23 cellular contexts compared by ENCODE assay signal in genomic region chr18:67875057-67875456, GRCh38.
DNase-seq lines count a peak whose midpoint lies in the region; ATAC-seq and TF ChIP-seq lines count a peak whose summit lies in the region.
"Had no signal": no experiment of that assay in that cellular context is flagged by ENCODE, and none has a peak within 500 bp of the region (broad histone marks: within the 10 kb centered on the region; RNA-seq: fewer than 3 reads in every experiment).

No MANE protein-coding gene starts in this region.

- H3K9me3 ChIP-seq in PC-3 (ENCODE audit: low read length): no peaks in the 10 kb centered on the region
- no peaks in the 10 kb centered on the region for H3K9me3 ChIP-seq in neural progenitor cell (ENCODE audit: low read depth)
- no peaks in the 10 kb centered on the region for H3K9me3 ChIP-seq in SK-N-SH
- H3K9me3 ChIP-seq: A549, BLaER1 had no signal

- H3K79me2 ChIP-seq in PC-3 (ENCODE audit: low read length) (no peaks in the 10 kb centered on the region), neural progenitor cell (ENCODE audit: low read depth) (no peaks in the 10 kb centered on the region), SK-N-SH (ENCODE audit: insufficient read depth) (no peaks in the 10 kb centered on the region)

- H3K27me3 Mint-ChIP-seq in neural progenitor cell (ENCODE audit: insufficient read depth, low read depth): no peaks in the 10 kb centered on the region
- H3K27me3 Mint-ChIP-seq: CD4-positive, alpha-beta memory T cell had no signal

- CTCF ChIA-PET in PC-3 (lab: Charles Lee): no interaction called here
- CTCF ChIA-PET in SK-N-SH (lab: Yijun Ruan, JAX): no interaction called here

- peaks cover 20% of the 10 kb centered on the region for H3K4me1 Mint-ChIP-seq in neural progenitor cell
- H3K4me1 Mint-ChIP-seq: CD4-positive, alpha-beta memory T cell had no signal

- ATAC-seq in PC-3 (peak; percentile 48), GM18870 (IDR thresholded peaks at IDR 0.05; ENCODE audit: unreplicated experiment) (no peak)
- ATAC-seq: A549 had no signal

- H3K4me3 ChIP-seq in PC-3 (ENCODE audit: low read length) (no peak overlapping the region), epithelial cell of proximal tubule (ENCODE audit: low read depth, low read length) (no peak overlapping the region), neural progenitor cell (no peak overlapping the region), SK-N-SH (ENCODE audit: low read depth in 2 of 2, low read length in 1 of 2) (no peak overlapping the region)
- H3K4me3 ChIP-seq: A549, BLaER1, SK-N-MC had no signal

- no peak overlapping the region for H3K4me3 Mint-ChIP-seq in neural progenitor cell
- H3K4me3 Mint-ChIP-seq: CD4-positive, alpha-beta memory T cell; HFFc6 had no signal

- no TSS peak for BruUV-seq in PC-3 (replicated peaks; lab: Mats Ljungman, UMichigan)

- no peak for TF ChIP-seq EP300 in SK-N-SH (IDR thresholded peaks at IDR 0.05; ENCODE audit: borderline replicate concordance in 1 of 2, low read depth in 1 of 2, low read length in 1 of 2)

- peaks cover 2% of the 10 kb centered on the region for H3K9me3 Mint-ChIP-seq in neural progenitor cell
- H3K9me3 Mint-ChIP-seq: CD4-positive, alpha-beta memory T cell; HFFc6 had no signal

- H3K27ac Mint-ChIP-seq in neural progenitor cell: no peak overlapping the region
- H3K27ac Mint-ChIP-seq: CD4-positive, alpha-beta memory T cell; HFFc6 had no signal

- H3K27me3 ChIP-seq in PC-3 (ENCODE audit: low read length) (no peaks in the 10 kb centered on the region), neural progenitor cell (no peaks in the 10 kb centered on the region), SK-N-SH (ENCODE audit: insufficient read depth) (no peaks in the 10 kb centered on the region)
- H3K27me3 ChIP-seq: BLaER1 had no signal

- H4K20me1 ChIP-seq in PC-3 (ENCODE audit: low read length) (no peaks in the 10 kb centered on the region), neural progenitor cell (ENCODE audit: low read depth) (no peaks in the 10 kb centered on the region), SK-N-SH (ENCODE audit: insufficient read depth) (no peaks in the 10 kb centered on the region)
- H4K20me1 ChIP-seq: BLaER1 had no signal

- TF ChIP-seq RAD21 in SK-N-SH (IDR thresholded peaks at IDR 0.05; ENCODE audit: low read length): no peak

- H3F3A ChIP-seq in PC-3 (ENCODE audit: low read length, unreplicated experiment): no peaks in the 10 kb centered on the region
- H3F3A ChIP-seq in neural progenitor cell (ENCODE audit: low read depth): no peaks in the 10 kb centered on the region
- H3F3A ChIP-seq in SK-N-SH (replicated peaks; ENCODE audit: insufficient read depth): no peaks in the 10 kb centered on the region

- no peak for TF ChIP-seq CTCF in PC-3 (conservative IDR thresholded peaks at IDR 0.05; ENCODE audit: low read depth, low read length)
- no peak for TF ChIP-seq CTCF in epithelial cell of proximal tubule (conservative IDR thresholded peaks at IDR 0.05; ENCODE audit: low read depth, low read length)
- TF ChIP-seq CTCF in neural progenitor cell (IDR thresholded peaks at IDR 0.05): no peak
- no peak for TF ChIP-seq CTCF in SK-N-SH (IDR thresholded peaks at IDR 0.05)

- H2AFZ ChIP-seq in PC-3 (ENCODE audit: low read length) (no peak overlapping the region), neural progenitor cell (replicated peaks) (no peak overlapping the region), SK-N-SH (ENCODE audit: low read depth) (no peak overlapping the region)

- DNase-seq in NCI-H748 (lab: John Stamatoyannopoulos, UW; ENCODE audit: unreplicated experiment): peak; percentile 16
- no peak for DNase-seq in NCI-H748 treated with DMSO at 0.1 percent for 48 hours (lab: John Stamatoyannopoulos, UW)
- peak; percentile 58 for DNase-seq in PC-3
- peak; percentile 20 for DNase-seq in epithelial cell of proximal tubule (ENCODE audit: low read depth)
- peak; percentile 11 for DNase-seq in neural progenitor cell (ENCODE audit: low spot score)
- DNase-seq in NK-92 (lab: John Stamatoyannopoulos, UW; ENCODE audit: unreplicated experiment): no peak
- no peak for DNase-seq in SK-N-SH
- DNase-seq: CD4-positive, alpha-beta memory T cell; DMS79; H7; HFFc6; Karpas-422; NCI-H187; NCI-H2107; NCI-H345; NCI-H524 treated with DMSO at 0.1 percent for 48 hours; SHP77; T-helper 1 cell had no signal

- H3K9ac ChIP-seq in PC-3 (ENCODE audit: low read length): no peak overlapping the region
- no peak overlapping the region for H3K9ac ChIP-seq in neural progenitor cell
- H3K9ac ChIP-seq in SK-N-SH: no peak overlapping the region
- H3K9ac ChIP-seq: BLaER1 had no signal

- no peaks in the 10 kb centered on the region for H3K36me3 Mint-ChIP-seq in neural progenitor cell
- H3K36me3 Mint-ChIP-seq: CD4-positive, alpha-beta memory T cell had no signal

- H3K4me1 ChIP-seq in PC-3 (ENCODE audit: insufficient read depth, low read length): peaks cover 13% of the 10 kb centered on the region
- H3K4me1 ChIP-seq in neural progenitor cell: peaks cover 9% of the 10 kb centered on the region
- H3K4me1 ChIP-seq in SK-N-SH (ENCODE audit: control insufficient read depth in 1 of 2, insufficient read depth in 2 of 2, low read depth in 1 of 2, low read length in 1 of 2): no peaks in the 10 kb centered on the region
- H3K4me1 ChIP-seq: A549, BLaER1 had no signal

- H3K9me2 ChIP-seq in PC-3 (replicated peaks; ENCODE audit: low read length): no peaks in the 10 kb centered on the region
- H3K9me2 ChIP-seq in SK-N-SH: no peaks in the 10 kb centered on the region

- H3K27ac ChIP-seq in PC-3 (ENCODE audit: low read length): no peak overlapping the region
- no peak overlapping the region for H3K27ac ChIP-seq in neural progenitor cell
- H3K27ac ChIP-seq in SK-N-SH (ENCODE audit: low read depth in 2 of 2, low read length in 1 of 2): no peak overlapping the region
- H3K27ac ChIP-seq: A549, BLaER1, HL-60, SK-N-MC had no signal

- no peaks in the 10 kb centered on the region for H3K36me3 ChIP-seq in PC-3 (ENCODE audit: low read depth, low read length)
- H3K36me3 ChIP-seq in neural progenitor cell: no peaks in the 10 kb centered on the region
- H3K36me3 ChIP-seq in SK-N-SH (replicated peaks in 1 of 2; ENCODE audit: control insufficient read depth in 1 of 2, insufficient read depth in 2 of 2, low read length in 1 of 2): no peaks in the 10 kb centered on the region
- H3K36me3 ChIP-seq: BLaER1 had no signal

- H3K4me2 ChIP-seq in PC-3 (ENCODE audit: low read length) (no peak overlapping the region), neural progenitor cell (no peak overlapping the region), SK-N-SH (no peak overlapping the region)
- H3K4me2 ChIP-seq: A549, BLaER1 had no signal

- 78% methylated on average over 1 of the region's 1 CpG for WGBS in SK-N-SH (ENCODE audit: low lambda C conversion rate)

- intact Hi-C loops in PC-3 (cut with micrococcal nuclease): loop anchor here (10.0 kb wide), 1 partner anchor 860 kb away; no protein-coding TSS in a partner anchor

- POLR2A ChIA-PET in PC-3 (lab: Charles Lee; ENCODE audit: unreplicated experiment) (no interaction called here), SK-N-SH (lab: Yijun Ruan, JAX) (no interaction called here)

TF ChIP-seq in SK-N-SH, 30 proteins besides CTCF, POLR2A, EP300 and RAD21:
- TF ChIP-seq ELF1 (IDR thresholded peaks at IDR 0.05) (no peak), SIN3A (IDR thresholded peaks at IDR 0.05; ENCODE audit: borderline replicate concordance, low read depth, low read length) (no peak), TCF12 (IDR thresholded peaks at IDR 0.05) (no peak), USF2 (IDR thresholded peaks at IDR 0.05; ENCODE audit: borderline replicate concordance, low read depth, low read length) (no peak), NRF1 (IDR thresholded peaks at IDR 0.05; ENCODE audit: low read depth, low read length) (no peak), TAF1 (IDR thresholded peaks at IDR 0.05; ENCODE audit: borderline replicate concordance, low read depth, low read length) (no peak), PBX3 (IDR thresholded peaks at IDR 0.05) (no peak)
TF ChIP-seq in SK-N-SH: peak in this region for 0.

Comparison
In these comparisons a context has a peak if more than half of its experiments do, and no peak if none do; other contexts are left out.
1. DNase-seq: peak in NCI-H748 (single experiment), PC-3 (single experiment), epithelial cell of proximal tubule (single experiment) and neural progenitor cell (single experiment); none in NCI-H748 treated with DMSO at 0.1 percent for 48 hours (single experiment), NK-92 (single experiment) and SK-N-SH (single experiment).